10 cellular contexts compared by ENCODE assay signal in genomic region chr19:6057651-6058365, GRCh38. TPM values are rescaled to one million over a fixed set of nuclear protein-coding genes. Genes with fewer than 3 reads are reported as not detected.
DNase-seq lines count a peak whose midpoint lies in the region; ATAC-seq and TF ChIP-seq lines count a peak whose summit lies in the region.
"Had no signal": no experiment of that assay in that cellular context is flagged by ENCODE, and none has a peak within 500 bp of the region (broad histone marks: within the 10 kb centered on the region; RNA-seq: fewer than 3 reads in every experiment).

No MANE protein-coding gene starts in this region.

- peaks cover 24% of the 10 kb centered on the region for H3K4me1 Mint-ChIP-seq in activated CD8-positive, alpha-beta memory T cell treated with anti-CD3 and anti-CD28 coated beads, Interleukin-2, amount 10 ng/mL, durations not matched to agents 7 days and 5 days

- no peaks in the 10 kb centered on the region for H3K27me3 ChIP-seq in BLaER1 treated with 17β-estradiol and CSF1 and Interleukin-3, amounts not matched to agents 10 nM and 100 nM
- no peaks in the 10 kb centered on the region for H3K27me3 ChIP-seq in right atrium auricular region

- in situ Hi-C loops in GM13976 (cut with MboI; ENCODE audit: low sequenced_read_pairs, unreplicated experiment): no loop called here

- CTCF ChIA-PET in activated CD8-positive, alpha-beta memory T cell treated with anti-CD3 and anti-CD28 coated beads, Interleukin-2, amount 10 ng/mL, durations not matched to agents 7 days and 5 days (lab: Charles Lee): interaction anchor here (0.7 to 1.0 kb wide), 2 partner anchors 32 to 70 kb away, joined by 3 read pairs; no protein-coding TSS in a partner anchor

- peak overlapping the region in 8 of 11 experiments; percentile 1 to 76 (median 50); a peak in 11 of 22 replicates for H3K9ac ChIP-seq in BLaER1 treated with 17β-estradiol and CSF1 and Interleukin-3, amounts not matched to agents 10 nM and 100 nM
- H3K9ac ChIP-seq: KMS-11 had no signal

- no peak overlapping the region for H3K4me3 ChIP-seq in BLaER1 treated with 17β-estradiol and CSF1 and Interleukin-3, amounts not matched to agents 10 nM and 100 nM
- H3K4me3 ChIP-seq in right atrium auricular region: no peak overlapping the region

- no peaks in the 10 kb centered on the region for H3K9me3 Mint-ChIP-seq in activated CD8-positive, alpha-beta memory T cell treated with anti-CD3 and anti-CD28 coated beads, Interleukin-2, amount 10 ng/mL, durations not matched to agents 7 days and 5 days (ENCODE audit: low read depth)
- H3K9me3 Mint-ChIP-seq: stimulated activated naive B cell treated with anti-CD40 and anti-IgM and Interleukin-4, amounts not matched to agents 10 μg/mL and 1 μg/mL and 100 μg/mL, for 72 hours had no signal

- peak; percentile 35 for DNase-seq in activated CD8-positive, alpha-beta memory T cell treated with anti-CD3 and anti-CD28 coated beads, Interleukin-2, amount 10 ng/mL, durations not matched to agents 7 days and 5 days
- DNase-seq in right atrium auricular region (ENCODE audit: low spot score): no peak
- DNase-seq in putamen (ENCODE audit: low spot score): peak; percentile 26
- no peak for DNase-seq in glomerular visceral epithelial cell (ENCODE audit: extremely low spot score)
- DNase-seq in GM13976 (ENCODE audit: low spot score): no peak
- DNase-seq in NOMO-1 (lab: John Stamatoyannopoulos, UW; ENCODE audit: unreplicated experiment in 2 of 2): no peak
- DNase-seq in stimulated activated CD4-positive, alpha-beta T cell treated with anti-CD3 and anti-CD28 coated beads, Interleukin-12 subunit alpha, Interleukin-12 subunit beta, amount 100 ng/mL, for 4 hours: no peak
- DNase-seq: stimulated activated naive B cell treated with anti-CD40 and anti-IgM and Interleukin-4, amounts not matched to agents 10 μg/mL and 1 μg/mL and 100 μg/mL, for 72 hours had no signal

- peak overlapping the region; percentile 3 to 92 (median 59); a peak in 20 of 22 replicates for H3K27ac ChIP-seq in BLaER1 treated with 17β-estradiol and CSF1 and Interleukin-3, amounts not matched to agents 10 nM and 100 nM
- H3K27ac ChIP-seq in right atrium auricular region: peak overlapping the region; percentile 91 to 98
- H3K27ac ChIP-seq: KMS-11 had no signal

- H3K4me2 ChIP-seq in BLaER1 treated with 17β-estradiol and CSF1 and Interleukin-3, amounts not matched to agents 10 nM and 100 nM: peak overlapping the region in 10 of 11 experiments; percentile 1 to 79 (median 67); a peak in 18 of 22 replicates
- H3K4me2 ChIP-seq: KMS-11 had no signal

- H3K4me1 ChIP-seq in BLaER1 treated with 17β-estradiol and CSF1 and Interleukin-3, amounts not matched to agents 10 nM and 100 nM: peaks cover 7 to 71% (median 50%) of the 10 kb centered on the region in 10 experiments
- H3K4me1 ChIP-seq in right atrium auricular region: peaks cover 0 to 69% of the 10 kb centered on the region in 2 donors

- peaks cover 10% of the 10 kb centered on the region for H3K27me3 Mint-ChIP-seq in activated CD8-positive, alpha-beta memory T cell treated with anti-CD3 and anti-CD28 coated beads, Interleukin-2, amount 10 ng/mL, durations not matched to agents 7 days and 5 days

- no peak overlapping the region for H3K27ac Mint-ChIP-seq in activated CD8-positive, alpha-beta memory T cell treated with anti-CD3 and anti-CD28 coated beads, Interleukin-2, amount 10 ng/mL, durations not matched to agents 7 days and 5 days
- H3K27ac Mint-ChIP-seq: stimulated activated naive B cell treated with anti-CD40 and anti-IgM and Interleukin-4, amounts not matched to agents 10 μg/mL and 1 μg/mL and 100 μg/mL, for 72 hours had no signal

- no peak overlapping the region for H3K4me3 Mint-ChIP-seq in activated CD8-positive, alpha-beta memory T cell treated with anti-CD3 and anti-CD28 coated beads, Interleukin-2, amount 10 ng/mL, durations not matched to agents 7 days and 5 days
- H3K4me3 Mint-ChIP-seq: stimulated activated naive B cell treated with anti-CD40 and anti-IgM and Interleukin-4, amounts not matched to agents 10 μg/mL and 1 μg/mL and 100 μg/mL, for 72 hours had no signal

- no peak for ATAC-seq in activated CD8-positive, alpha-beta memory T cell treated with anti-CD3 and anti-CD28 coated beads, Interleukin-2, amount 10 ng/mL, durations not matched to agents 7 days and 5 days

- TF ChIP-seq CTCF in right atrium auricular region (IDR thresholded peaks at IDR 0.05) (peak in 1 of 2 donors; percentile 44), GM13976 (IDR thresholded peaks at IDR 0.05; ENCODE audit: borderline replicate concordance, control extremely low read depth, extremely low read depth, insufficient read depth, missing control alignments) (no peak)

- H3K36me3 ChIP-seq in BLaER1 treated with 17β-estradiol and CSF1 and Interleukin-3, amounts not matched to agents 10 nM and 100 nM: no peaks in the 10 kb centered on the region
- H3K36me3 ChIP-seq in right atrium auricular region: no peaks in the 10 kb centered on the region

- no peaks in the 10 kb centered on the region for H4K20me1 ChIP-seq in BLaER1 treated with 17β-estradiol and CSF1 and Interleukin-3, amounts not matched to agents 10 nM and 100 nM

- no peaks in the 10 kb centered on the region for H3K9me3 ChIP-seq in BLaER1 treated with 17β-estradiol and CSF1 and Interleukin-3, amounts not matched to agents 10 nM and 100 nM (replicated peaks in 1 of 11)
- H3K9me3 ChIP-seq in right atrium auricular region: no peaks in the 10 kb centered on the region

- H3K36me3 Mint-ChIP-seq in activated CD8-positive, alpha-beta memory T cell treated with anti-CD3 and anti-CD28 coated beads, Interleukin-2, amount 10 ng/mL, durations not matched to agents 7 days and 5 days: no peaks in the 10 kb centered on the region
- H3K36me3 Mint-ChIP-seq: stimulated activated naive B cell treated with anti-CD40 and anti-IgM and Interleukin-4, amounts not matched to agents 10 μg/mL and 1 μg/mL and 100 μg/mL, for 72 hours had no signal

RNA-seq across cellular contexts. Expression of gene RFX2, which starts 52.5 kb away (rescaled TPM):
- total RNA-seq in activated CD8-positive, alpha-beta memory T cell treated with anti-CD3 and anti-CD28 coated beads, Interleukin-2, amount 10 ng/mL, durations not matched to agents 7 days and 5 days: 10 to 100 TPM in 1 of 2 experiments, 1 to 10 TPM in 1; 9.8 to 11.7 TPM
- 10 to 100 TPM; 12.7 to 16.1 TPM for total RNA-seq in right atrium auricular region

Comparison
In these comparisons a context has a peak if more than half of its experiments do, and no peak if none do; other contexts are left out.
1. DNase-seq: peak in activated CD8-positive, alpha-beta memory T cell treated with anti-CD3 and anti-CD28 coated beads, Interleukin-2, amount 10 ng/mL, durations not matched to agents 7 days and 5 days (single experiment) and putamen (single experiment); none in right atrium auricular region (single experiment), glomerular visceral epithelial cell (single experiment), GM13976 (single experiment), NOMO-1 (0 of 2) and stimulated activated CD4-positive, alpha-beta T cell treated with anti-CD3 and anti-CD28 coated beads, Interleukin-12 subunit alpha, Interleukin-12 subunit beta, amount 100 ng/mL, for 4 hours (single experiment).